Comparison of ENCODE assay signal across 29 cellular contexts in genomic region chr20:53818457-53819177, GRCh38.
"Had no signal": no experiment of that assay in that cellular context is flagged by ENCODE, and none has a peak within 500 bp of the region (broad histone marks: within the 10 kb centered on the region; RNA-seq: fewer than 3 reads in every experiment).

No MANE protein-coding gene starts in this region.

- H3K4me1 ChIP-seq: colonic mucosa, gastroesophageal sphincter, prostate gland, sigmoid colon, tibial nerve had no signal

- DNase-seq: activated CD4-positive, alpha-beta T cell treated with anti-CD3 and anti-CD28 coated beads for 4 hours; activated CD4-positive, alpha-beta T cell treated with anti-CD3 and anti-CD28 coated beads, Interleukin-2, amount 50 U/mL, for 4 hours; activated effector memory CD4-positive, alpha-beta T cell treated with anti-CD3 and anti-CD28 coated beads, Interleukin-2, amount 50 U/mL, for 16 hours; aorta; body of pancreas; cerebellar nuclear complex; colonic mucosa; effector CD8-positive, alpha-beta T cell; head of caudate nucleus; hippocampal formation; immature natural killer cell; kidney; left colon; mammary epithelial cell; midbrain; naive thymus-derived CD4-positive, alpha-beta T cell; nucleus accumbens; pancreas; retina; sigmoid colon; small intestine; stimulated activated CD4-positive, alpha-beta T cell treated with anti-CD3 and anti-CD28 coated beads, Interleukin-4, amount 100 ng/mL, for 24 hours; T-helper 1 cell had no signal

- H3K9me3 ChIP-seq: body of pancreas, colonic mucosa, pancreas, prostate gland had no signal

- H3K4me3 Mint-ChIP-seq: activated naive CD8-positive, alpha-beta T cell; immature natural killer cell; naive thymus-derived CD4-positive, alpha-beta T cell; neural crest cell; stimulated activated effector memory CD8-positive, alpha-beta T cell treated with anti-CD3 and anti-CD28 coated beads, Interleukin-12 subunit alpha, Interleukin-12 subunit beta, amount 100 ng/mL, for 72 hours had no signal

- H3K4me1 Mint-ChIP-seq: neural crest cell had no signal

- H3K27ac ChIP-seq: colonic mucosa, gastroesophageal sphincter, prostate gland, sigmoid colon, tibial nerve had no signal

- FAIRE-seq: kidney, pancreas, small intestine had no signal

- H3K27ac Mint-ChIP-seq: activated naive CD8-positive, alpha-beta T cell; immature natural killer cell; stimulated activated effector memory CD8-positive, alpha-beta T cell treated with anti-CD3 and anti-CD28 coated beads, Interleukin-12 subunit alpha, Interleukin-12 subunit beta, amount 100 ng/mL, for 72 hours had no signal

- H3K36me3 Mint-ChIP-seq: activated naive CD8-positive, alpha-beta T cell; immature natural killer cell; stimulated activated effector memory CD8-positive, alpha-beta T cell treated with anti-CD3 and anti-CD28 coated beads, Interleukin-12 subunit alpha, Interleukin-12 subunit beta, amount 100 ng/mL, for 72 hours had no signal

- H3K9me3 Mint-ChIP-seq: immature natural killer cell; stimulated activated effector memory CD8-positive, alpha-beta T cell treated with anti-CD3 and anti-CD28 coated beads, Interleukin-12 subunit alpha, Interleukin-12 subunit beta, amount 100 ng/mL, for 72 hours had no signal

- H3K27me3 ChIP-seq: body of pancreas, colonic mucosa, gastroesophageal sphincter, pancreas, sigmoid colon, tibial nerve had no signal

- ATAC-seq: body of pancreas; gastroesophageal sphincter; left colon; naive thymus-derived CD4-positive, alpha-beta T cell; pancreas; stimulated activated effector memory CD8-positive, alpha-beta T cell treated with anti-CD3 and anti-CD28 coated beads, Interleukin-12 subunit alpha, Interleukin-12 subunit beta, amount 100 ng/mL, for 72 hours had no signal

- H3K36me3 ChIP-seq: colonic mucosa, gastroesophageal sphincter, pancreas, prostate gland, sigmoid colon, tibial nerve had no signal

- H3K4me3 ChIP-seq: body of pancreas, colonic mucosa, gastroesophageal sphincter, pancreas, prostate gland, sigmoid colon, tibial nerve had no signal

- H3K27me3 Mint-ChIP-seq: activated naive CD8-positive, alpha-beta T cell; naive thymus-derived CD4-positive, alpha-beta T cell had no signal
